Comparison of ENCODE assay signal across 1 cellular context in the genomic region with DNA sequence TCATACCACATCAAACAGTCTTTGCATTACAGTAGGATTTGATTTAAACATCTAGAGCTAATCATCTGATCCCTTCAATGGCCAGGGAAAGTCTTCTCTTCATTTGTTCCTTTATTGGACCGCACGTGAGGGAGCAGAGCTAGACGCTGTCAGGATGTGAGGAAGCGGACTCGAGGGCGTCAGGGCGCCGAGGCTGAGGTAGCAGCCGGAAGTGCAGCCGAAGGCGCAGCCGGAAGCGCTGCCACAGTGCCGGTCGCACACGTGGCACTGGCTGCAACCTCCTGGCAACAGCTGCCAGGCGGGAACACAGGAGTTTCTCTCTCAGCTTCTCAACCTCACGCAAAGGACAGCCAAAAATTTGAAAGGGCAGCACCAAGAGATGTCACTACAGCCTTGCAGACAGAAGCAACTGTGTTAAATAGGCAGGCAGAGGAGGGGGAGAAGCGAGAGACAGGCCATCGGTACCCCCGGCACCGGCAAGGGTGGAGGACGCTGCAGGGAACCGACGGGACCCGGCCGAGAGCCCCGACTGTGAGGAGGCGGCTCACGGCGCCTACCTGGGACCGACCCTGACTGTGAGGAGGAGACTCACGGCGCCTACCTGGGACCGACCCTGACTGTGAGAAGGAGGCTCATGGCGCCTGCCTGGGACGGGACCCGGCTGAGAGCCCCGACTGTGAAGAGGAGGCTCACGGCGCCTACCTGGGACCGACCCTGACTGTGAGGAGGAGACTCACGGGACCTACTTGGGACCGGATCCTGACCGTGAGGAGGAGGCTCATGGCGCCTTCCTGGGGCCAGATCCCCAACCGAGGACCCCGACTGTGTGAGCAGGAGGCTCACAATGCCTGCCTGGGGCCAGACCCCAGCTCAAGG.
TF ChIP-seq lines count a peak whose summit lies in the region.

No MANE protein-coding gene starts in this region.

TF ChIP-seq in K562, 482 proteins besides CTCF, POLR2A, EP300 and RAD21 (continues in another document):
- TF ChIP-seq RBFOX2 (IDR thresholded peaks at IDR 0.05; ENCODE audit: low read depth, low read length) = peak; percentile 46
- peak; percentile 69 for TF ChIP-seq ETV1 (tag; conservative IDR thresholded peaks at IDR 0.05; ENCODE audit: low read depth)
- TF ChIP-seq L3MBTL2 (IDR thresholded peaks at IDR 0.05) = peak; percentile 98
- peak; percentile 60; the same call in 1 of the 2 replicates for TF ChIP-seq MYC (IDR thresholded peaks at IDR 0.05; ENCODE audit: low read depth, low read length)
- TF ChIP-seq MYC (CRISPR knock-in tag; IDR thresholded peaks at IDR 0.05; ENCODE audit: borderline replicate concordance, low read depth) = no peak
- no peak for TF ChIP-seq GTF2B (IDR thresholded peaks at IDR 0.05; ENCODE audit: extremely low read depth, insufficient read length)
- TF ChIP-seq E2F6 (IDR thresholded peaks at IDR 0.05; ENCODE audit: borderline replicate concordance in 1 of 2, extremely low read depth in 1 of 2, insufficient read depth in 1 of 2, insufficient read length in 1 of 2, low read depth in 1 of 2, low read length in 1 of 2, poor library complexity in 1 of 2, severe bottlenecking in 1 of 2) = peak; percentile 87 to 91
- TF ChIP-seq IRF2 (CRISPR knock-in tag; IDR thresholded peaks at IDR 0.05) = 0 out of 2 replicates have a peak, but pooled peaks have one; percentile 38
- TF ChIP-seq, protein P1, sequence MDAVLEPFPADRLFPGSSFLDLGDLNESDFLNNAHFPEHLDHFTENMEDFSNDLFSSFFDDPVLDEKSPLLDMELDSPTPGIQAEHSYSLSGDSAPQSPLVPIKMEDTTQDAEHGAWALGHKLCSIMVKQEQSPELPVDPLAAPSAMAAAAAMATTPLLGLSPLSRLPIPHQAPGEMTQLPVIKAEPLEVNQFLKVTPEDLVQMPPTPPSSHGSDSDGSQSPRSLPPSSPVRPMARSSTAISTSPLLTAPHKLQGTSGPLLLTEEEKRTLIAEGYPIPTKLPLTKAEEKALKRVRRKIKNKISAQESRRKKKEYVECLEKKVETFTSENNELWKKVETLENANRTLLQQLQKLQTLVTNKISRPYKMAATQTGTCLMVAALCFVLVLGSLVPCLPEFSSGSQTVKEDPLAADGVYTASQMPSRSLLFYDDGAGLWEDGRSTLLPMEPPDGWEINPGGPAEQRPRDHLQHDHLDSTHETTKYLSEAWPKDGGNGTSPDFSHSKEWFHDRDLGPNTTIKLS (IDR thresholded peaks at IDR 0.05; ENCODE audit: borderline replicate concordance, low read depth) = peak; percentile 91
- TF ChIP-seq EZH2 (IDR thresholded peaks at IDR 0.05; ENCODE audit: borderline replicate concordance, low read depth, low read length) = 0 out of 2 replicates have a peak, but pooled peaks have one; percentile 34
- TF ChIP-seq MAX (CRISPR knock-in tag; IDR thresholded peaks at IDR 0.05) = peak; percentile 52; the same call in 1 of the 2 replicates
- TF ChIP-seq, protein P2, sequence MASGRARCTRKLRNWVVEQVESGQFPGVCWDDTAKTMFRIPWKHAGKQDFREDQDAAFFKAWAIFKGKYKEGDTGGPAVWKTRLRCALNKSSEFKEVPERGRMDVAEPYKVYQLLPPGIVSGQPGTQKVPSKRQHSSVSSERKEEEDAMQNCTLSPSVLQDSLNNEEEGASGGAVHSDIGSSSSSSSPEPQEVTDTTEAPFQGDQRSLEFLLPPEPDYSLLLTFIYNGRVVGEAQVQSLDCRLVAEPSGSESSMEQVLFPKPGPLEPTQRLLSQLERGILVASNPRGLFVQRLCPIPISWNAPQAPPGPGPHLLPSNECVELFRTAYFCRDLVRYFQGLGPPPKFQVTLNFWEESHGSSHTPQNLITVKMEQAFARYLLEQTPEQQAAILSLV (tag; IDR thresholded peaks at IDR 0.05) = no peak
- TF ChIP-seq GABPB1 (CRISPR knock-in tag; IDR thresholded peaks at IDR 0.05) = peak; percentile 47; the same call in 1 of the 2 replicates
- peak in 1 of 2 experiments; percentile 64; a peak in 1 of 3 replicates for TF ChIP-seq CBX3 (IDR thresholded peaks at IDR 0.05; ENCODE audit: borderline replicate concordance in 1 of 2, low read length in 2 of 2)
- 0 out of 2 replicates have a peak, but pooled peaks have one; percentile 24 for TF ChIP-seq SMAD4 (CRISPR knock-in tag; conservative IDR thresholded peaks at IDR 0.05)
- TF ChIP-seq CXXC5 (CRISPR knock-in tag; IDR thresholded peaks at IDR 0.05) = peak; percentile 41
- no peak for TF ChIP-seq MCM7 (IDR thresholded peaks at IDR 0.05)
- TF ChIP-seq TFAP4 (CRISPR knock-in tag; IDR thresholded peaks at IDR 0.05; ENCODE audit: borderline replicate concordance) = peak; percentile 56; the same call in 1 of the 2 replicates
- TF ChIP-seq BHLHE40 (IDR thresholded peaks at IDR 0.05; ENCODE audit: low read length) = peak; percentile 68
- TF ChIP-seq NR2C2 (CRISPR knock-in tag; IDR thresholded peaks at IDR 0.05) = 0 out of 2 replicates have a peak, but pooled peaks have one; percentile 25
- no peak for TF ChIP-seq NR2C2 (tag; IDR thresholded peaks at IDR 0.05)
- TF ChIP-seq, protein P3, sequence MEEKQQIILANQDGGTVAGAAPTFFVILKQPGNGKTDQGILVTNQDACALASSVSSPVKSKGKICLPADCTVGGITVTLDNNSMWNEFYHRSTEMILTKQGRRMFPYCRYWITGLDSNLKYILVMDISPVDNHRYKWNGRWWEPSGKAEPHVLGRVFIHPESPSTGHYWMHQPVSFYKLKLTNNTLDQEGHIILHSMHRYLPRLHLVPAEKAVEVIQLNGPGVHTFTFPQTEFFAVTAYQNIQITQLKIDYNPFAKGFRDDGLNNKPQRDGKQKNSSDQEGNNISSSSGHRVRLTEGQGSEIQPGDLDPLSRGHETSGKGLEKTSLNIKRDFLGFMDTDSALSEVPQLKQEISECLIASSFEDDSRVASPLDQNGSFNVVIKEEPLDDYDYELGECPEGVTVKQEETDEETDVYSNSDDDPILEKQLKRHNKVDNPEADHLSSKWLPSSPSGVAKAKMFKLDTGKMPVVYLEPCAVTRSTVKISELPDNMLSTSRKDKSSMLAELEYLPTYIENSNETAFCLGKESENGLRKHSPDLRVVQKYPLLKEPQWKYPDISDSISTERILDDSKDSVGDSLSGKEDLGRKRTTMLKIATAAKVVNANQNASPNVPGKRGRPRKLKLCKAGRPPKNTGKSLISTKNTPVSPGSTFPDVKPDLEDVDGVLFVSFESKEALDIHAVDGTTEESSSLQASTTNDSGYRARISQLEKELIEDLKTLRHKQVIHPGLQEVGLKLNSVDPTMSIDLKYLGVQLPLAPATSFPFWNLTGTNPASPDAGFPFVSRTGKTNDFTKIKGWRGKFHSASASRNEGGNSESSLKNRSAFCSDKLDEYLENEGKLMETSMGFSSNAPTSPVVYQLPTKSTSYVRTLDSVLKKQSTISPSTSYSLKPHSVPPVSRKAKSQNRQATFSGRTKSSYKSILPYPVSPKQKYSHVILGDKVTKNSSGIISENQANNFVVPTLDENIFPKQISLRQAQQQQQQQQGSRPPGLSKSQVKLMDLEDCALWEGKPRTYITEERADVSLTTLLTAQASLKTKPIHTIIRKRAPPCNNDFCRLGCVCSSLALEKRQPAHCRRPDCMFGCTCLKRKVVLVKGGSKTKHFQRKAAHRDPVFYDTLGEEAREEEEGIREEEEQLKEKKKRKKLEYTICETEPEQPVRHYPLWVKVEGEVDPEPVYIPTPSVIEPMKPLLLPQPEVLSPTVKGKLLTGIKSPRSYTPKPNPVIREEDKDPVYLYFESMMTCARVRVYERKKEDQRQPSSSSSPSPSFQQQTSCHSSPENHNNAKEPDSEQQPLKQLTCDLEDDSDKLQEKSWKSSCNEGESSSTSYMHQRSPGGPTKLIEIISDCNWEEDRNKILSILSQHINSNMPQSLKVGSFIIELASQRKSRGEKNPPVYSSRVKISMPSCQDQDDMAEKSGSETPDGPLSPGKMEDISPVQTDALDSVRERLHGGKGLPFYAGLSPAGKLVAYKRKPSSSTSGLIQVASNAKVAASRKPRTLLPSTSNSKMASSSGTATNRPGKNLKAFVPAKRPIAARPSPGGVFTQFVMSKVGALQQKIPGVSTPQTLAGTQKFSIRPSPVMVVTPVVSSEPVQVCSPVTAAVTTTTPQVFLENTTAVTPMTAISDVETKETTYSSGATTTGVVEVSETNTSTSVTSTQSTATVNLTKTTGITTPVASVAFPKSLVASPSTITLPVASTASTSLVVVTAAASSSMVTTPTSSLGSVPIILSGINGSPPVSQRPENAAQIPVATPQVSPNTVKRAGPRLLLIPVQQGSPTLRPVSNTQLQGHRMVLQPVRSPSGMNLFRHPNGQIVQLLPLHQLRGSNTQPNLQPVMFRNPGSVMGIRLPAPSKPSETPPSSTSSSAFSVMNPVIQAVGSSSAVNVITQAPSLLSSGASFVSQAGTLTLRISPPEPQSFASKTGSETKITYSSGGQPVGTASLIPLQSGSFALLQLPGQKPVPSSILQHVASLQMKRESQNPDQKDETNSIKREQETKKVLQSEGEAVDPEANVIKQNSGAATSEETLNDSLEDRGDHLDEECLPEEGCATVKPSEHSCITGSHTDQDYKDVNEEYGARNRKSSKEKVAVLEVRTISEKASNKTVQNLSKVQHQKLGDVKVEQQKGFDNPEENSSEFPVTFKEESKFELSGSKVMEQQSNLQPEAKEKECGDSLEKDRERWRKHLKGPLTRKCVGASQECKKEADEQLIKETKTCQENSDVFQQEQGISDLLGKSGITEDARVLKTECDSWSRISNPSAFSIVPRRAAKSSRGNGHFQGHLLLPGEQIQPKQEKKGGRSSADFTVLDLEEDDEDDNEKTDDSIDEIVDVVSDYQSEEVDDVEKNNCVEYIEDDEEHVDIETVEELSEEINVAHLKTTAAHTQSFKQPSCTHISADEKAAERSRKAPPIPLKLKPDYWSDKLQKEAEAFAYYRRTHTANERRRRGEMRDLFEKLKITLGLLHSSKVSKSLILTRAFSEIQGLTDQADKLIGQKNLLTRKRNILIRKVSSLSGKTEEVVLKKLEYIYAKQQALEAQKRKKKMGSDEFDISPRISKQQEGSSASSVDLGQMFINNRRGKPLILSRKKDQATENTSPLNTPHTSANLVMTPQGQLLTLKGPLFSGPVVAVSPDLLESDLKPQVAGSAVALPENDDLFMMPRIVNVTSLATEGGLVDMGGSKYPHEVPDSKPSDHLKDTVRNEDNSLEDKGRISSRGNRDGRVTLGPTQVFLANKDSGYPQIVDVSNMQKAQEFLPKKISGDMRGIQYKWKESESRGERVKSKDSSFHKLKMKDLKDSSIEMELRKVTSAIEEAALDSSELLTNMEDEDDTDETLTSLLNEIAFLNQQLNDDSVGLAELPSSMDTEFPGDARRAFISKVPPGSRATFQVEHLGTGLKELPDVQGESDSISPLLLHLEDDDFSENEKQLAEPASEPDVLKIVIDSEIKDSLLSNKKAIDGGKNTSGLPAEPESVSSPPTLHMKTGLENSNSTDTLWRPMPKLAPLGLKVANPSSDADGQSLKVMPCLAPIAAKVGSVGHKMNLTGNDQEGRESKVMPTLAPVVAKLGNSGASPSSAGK (IDR thresholded peaks at IDR 0.05) = peak; percentile 90
- peak; percentile 84 for TF ChIP-seq GABPA (tag; conservative IDR thresholded peaks at IDR 0.05; ENCODE audit: low read depth)
